In genomic region chr13:110702089-110702488, GRCh38 we compare ENCODE assay signal across 18 cellular contexts. TPM values are rescaled to one million over a fixed set of nuclear protein-coding genes. Genes with fewer than 3 reads are reported as not detected.
DNase-seq lines count a peak whose midpoint lies in the region; ATAC-seq and TF ChIP-seq lines count a peak whose summit lies in the region.
"Had no signal": no experiment of that assay in that cellular context is flagged by ENCODE, and none has a peak within 500 bp of the region (broad histone marks: within the 10 kb centered on the region; RNA-seq: fewer than 3 reads in every experiment).

No MANE protein-coding gene starts in this region.

- peak overlapping the region in 2 of 3 experiments; percentile 13 to 55; a peak in 2 of 7 replicates for H3K27ac Mint-ChIP-seq in H9
- peak overlapping the region in 3 of 5 experiments; percentile 62 to 79 (median 77) for H3K27ac Mint-ChIP-seq in brain
- H3K27ac Mint-ChIP-seq: activated T-helper 1 cell treated with anti-CD3 and anti-CD28 coated beads, Interleukin-12 subunit alpha, Interleukin-12 subunit beta, Interleukin-2, Interleukin-4 antibody, amounts not matched to agents 30 ng/mL and 10 ng/mL and 1 ng/mL, durations not matched to agents 14 hours and 24 hours and 36 hours; dendritic cell treated with granulocyte-macrophage colony-stimulating factor and Interleukin-4, amounts not matched to agents 40 ng/mL and 50 ng/mL, for 4 days had no signal

- H4K20me1 ChIP-seq in H9 (ENCODE audit: control insufficient read depth, insufficient read depth, insufficient read length): no peaks in the 10 kb centered on the region
- peaks cover 18% of the 10 kb centered on the region for H4K20me1 ChIP-seq in osteoblast (ENCODE audit: insufficient read depth, low read length)

- no peak overlapping the region for H2BK120ac ChIP-seq in H9 (ENCODE audit: low read depth, low read length, poor library complexity, severe bottlenecking)

- no peak overlapping the region for H4K91ac ChIP-seq in H9 (ENCODE audit: insufficient read length, low read depth, low read length)

- peaks cover 16% of the 10 kb centered on the region for H3K36me3 ChIP-seq in ACC112 (ENCODE audit: insufficient read depth, low read length)
- H3K36me3 ChIP-seq in osteoblast (ENCODE audit: insufficient read depth, low read length): peaks cover 55% of the 10 kb centered on the region

- no peak overlapping the region for H2BK5ac ChIP-seq in H9 (ENCODE audit: insufficient read length, low read length)

- H3K23ac ChIP-seq in H9 (ENCODE audit: insufficient read length, low read depth, low read length): no peak overlapping the region

- no peak overlapping the region for H3K9ac ChIP-seq in H9 (ENCODE audit: extremely low read depth, insufficient read length, low read length)

- no peak overlapping the region for H3K56ac ChIP-seq in H9 (ENCODE audit: insufficient read length, low read depth, low read length)

- H3K27me3 ChIP-seq in ACC112 (ENCODE audit: insufficient read depth, low read length) (no peaks in the 10 kb centered on the region), H9 (ENCODE audit: insufficient read depth, low read length) (no peaks in the 10 kb centered on the region), osteoblast (ENCODE audit: insufficient read depth, low read length) (no peaks in the 10 kb centered on the region)
- H3K27me3 ChIP-seq: testis had no signal

- DNase-seq in H9 (no peak), osteoblast (ENCODE audit: insufficient read length, low spot score, missing footprints) (no peak), sciatic nerve (ENCODE audit: low spot score) (no peak), KG1 (lab: John Stamatoyannopoulos, UW) (no peak)
- DNase-seq: activated CD4-positive, CD25-positive, alpha-beta regulatory T cell treated with anti-CD3 and anti-CD28 coated beads, Interleukin-2, amount 50 U/mL, for 72 hours; CD4-positive, CD25-positive, alpha-beta regulatory T cell; immature natural killer cell; left ventricle myocardium inferior; NCI-H1417 treated with DMSO at 0.1 percent for 48 hours; NCI-H524 treated with DMSO at 0.1 percent for 48 hours; nucleus accumbens; testis had no signal

- H3K4me1 Mint-ChIP-seq in H9: peaks cover 18 to 23% of the 10 kb centered on the region in 2 experiments
- H3K4me1 Mint-ChIP-seq in brain: peaks cover 50% of the 10 kb centered on the region

- H2AK5ac ChIP-seq in H9 (ENCODE audit: insufficient read length, low read length): no peak overlapping the region

- no peak overlapping the region for H3T11ph ChIP-seq in H9 (ENCODE audit: low read length)

- no peak overlapping the region for H3K18ac ChIP-seq in H9 (ENCODE audit: insufficient read length, low read depth, low read length)

- no peak overlapping the region for H3K4me3 Mint-ChIP-seq in H9
- H3K4me3 Mint-ChIP-seq in brain: peak overlapping the region in 4 of 5 experiments; percentile 49 to 71 (median 59)
- H3K4me3 Mint-ChIP-seq: activated T-helper 1 cell treated with anti-CD3 and anti-CD28 coated beads, Interleukin-12 subunit alpha, Interleukin-12 subunit beta, Interleukin-2, Interleukin-4 antibody, amounts not matched to agents 30 ng/mL and 10 ng/mL and 1 ng/mL, durations not matched to agents 14 hours and 24 hours and 36 hours; dendritic cell treated with granulocyte-macrophage colony-stimulating factor and Interleukin-4, amounts not matched to agents 40 ng/mL and 50 ng/mL, for 4 days; immature natural killer cell had no signal

- no peak for ATAC-seq in GM18867 (IDR thresholded peaks at IDR 0.05; ENCODE audit: unreplicated experiment)
- ATAC-seq in sciatic nerve: no peak

- H4K5ac ChIP-seq in H9 (ENCODE audit: insufficient read length, low read depth, low read length): no peak overlapping the region

- H3K9me3 Mint-ChIP-seq in H9 (no peaks in the 10 kb centered on the region; a peak in 1 of 5 replicates), brain (no peaks in the 10 kb centered on the region)
- H3K9me3 Mint-ChIP-seq: activated T-helper 1 cell treated with anti-CD3 and anti-CD28 coated beads, Interleukin-12 subunit alpha, Interleukin-12 subunit beta, Interleukin-2, Interleukin-4 antibody, amounts not matched to agents 30 ng/mL and 10 ng/mL and 1 ng/mL, durations not matched to agents 14 hours and 24 hours and 36 hours; CD4-positive, CD25-positive, alpha-beta regulatory T cell; dendritic cell treated with granulocyte-macrophage colony-stimulating factor and Interleukin-4, amounts not matched to agents 40 ng/mL and 50 ng/mL, for 4 days; immature natural killer cell had no signal

- H3K4me2 ChIP-seq in H9 (ENCODE audit: insufficient read depth, insufficient read length, low read length): no peak overlapping the region
- peak overlapping the region; percentile 49 for H3K4me2 ChIP-seq in osteoblast (ENCODE audit: insufficient read depth, low read length)

- H3K27ac ChIP-seq in ACC112 (ENCODE audit: low read depth, low read length) (no peak overlapping the region), H9 (ENCODE audit: insufficient read length, low read depth, low read length) (no peak overlapping the region), osteoblast (ENCODE audit: low read depth, low read length) (peak overlapping the region; percentile 97)
- H3K27ac ChIP-seq: left ventricle myocardium inferior, SK-N-MC, testis had no signal

- no peak overlapping the region for H2BK20ac ChIP-seq in H9 (ENCODE audit: low read depth, low read length, poor library complexity, severe bottlenecking)

- H3K4me3 ChIP-seq in ACC112 (ENCODE audit: low read depth, low read length) (0 out of 2 replicates have a peak overlapping the region, but pooled peaks have one; percentile 22), osteoblast (ENCODE audit: insufficient read depth, low read length) (no peak overlapping the region)
- H3K4me3 ChIP-seq: left ventricle myocardium inferior, SK-N-MC, testis had no signal

- intact Hi-C loops in sciatic nerve (cut with DNase I): loop anchor here (10.0 kb wide), 1 partner anchor 917 kb away; the partner anchor contains the start of gene IRS2

- no peak overlapping the region for H2AFZ ChIP-seq in ACC112 (ENCODE audit: low read length, unreplicated experiment)
- H2AFZ ChIP-seq in H9 (ENCODE audit: low read length): no peak overlapping the region
- no peak overlapping the region for H2AFZ ChIP-seq in osteoblast (ENCODE audit: low read length)

- peaks cover 53% of the 10 kb centered on the region for H3K79me2 ChIP-seq in ACC112 (ENCODE audit: control insufficient read depth, insufficient read depth, low read length, unreplicated experiment)
- H3K79me2 ChIP-seq in H9 (ENCODE audit: insufficient read depth, low read length): no peaks in the 10 kb centered on the region
- peaks cover 79% of the 10 kb centered on the region for H3K79me2 ChIP-seq in osteoblast (ENCODE audit: insufficient read depth, low read length)

- no peak overlapping the region for H2BK15ac ChIP-seq in H9 (ENCODE audit: low read depth, low read length)

- H3K36me3 Mint-ChIP-seq in H9 (ENCODE audit: insufficient read depth in 1 of 3, low read depth in 3 of 3) (peaks cover 28 to 54% (median 53%) of the 10 kb centered on the region in 3 experiments), brain (peaks cover 59% of the 10 kb centered on the region)

- H3K9me3 ChIP-seq in H9 (ENCODE audit: control insufficient read depth, low read depth, low read length) (no peaks in the 10 kb centered on the region), osteoblast (ENCODE audit: low read depth, low read length) (no peaks in the 10 kb centered on the region)
- H3K9me3 ChIP-seq: left ventricle myocardium inferior, testis had no signal

- H3K27me3 Mint-ChIP-seq in H9 (ENCODE audit: low read depth) (no peaks in the 10 kb centered on the region), brain (peaks cover 3% of the 10 kb centered on the region)
- H3K27me3 Mint-ChIP-seq: CD4-positive, CD25-positive, alpha-beta regulatory T cell had no signal

- no peak overlapping the region for H2BK12ac ChIP-seq in H9 (ENCODE audit: insufficient read length, low read depth, low read length)

- TF ChIP-seq CTCF in H9 (conservative IDR thresholded peaks at IDR 0.05): no peak
- no peak for TF ChIP-seq CTCF in brain (conservative IDR thresholded peaks at IDR 0.05)
- no peak for TF ChIP-seq CTCF in osteoblast (IDR thresholded peaks at IDR 0.05; ENCODE audit: extremely low read depth, low read depth, low read length)

- no CpG with 5 or more reads among the region's 3 CpGs for WGBS in H9 (ENCODE audit: extremely low coverage, insufficient read length, low lambda C conversion rate)

- H3K79me1 ChIP-seq in H9 (ENCODE audit: insufficient read depth, low read depth, low read length, poor library complexity, severe bottlenecking): no peaks in the 10 kb centered on the region

- H3K14ac ChIP-seq in H9 (ENCODE audit: insufficient read depth, low read length): no peak overlapping the region

- H4K8ac ChIP-seq in H9 (replicated peaks; ENCODE audit: insufficient read length, low read depth, low read length): no peak overlapping the region

- no peaks in the 10 kb centered on the region for H3K23me2 ChIP-seq in H9 (ENCODE audit: insufficient read length, low read depth, low read length, poor library complexity, severe bottlenecking)

- H3K4me1 ChIP-seq in ACC112 (ENCODE audit: control insufficient read depth, insufficient read depth, low read length, unreplicated experiment) (peaks cover 30% of the 10 kb centered on the region), H9 (ENCODE audit: insufficient read depth, low read length) (no peaks in the 10 kb centered on the region; the same call in 1 of the 2 replicates), osteoblast (ENCODE audit: insufficient read depth, low read length) (peaks cover 41% of the 10 kb centered on the region)

- H3K4ac ChIP-seq in H9 (ENCODE audit: low read depth, low read length): no peak overlapping the region

RNA-seq across cellular contexts. Expression of gene CARS2, which starts 3.8 kb away (rescaled TPM):
- total RNA-seq in H9 (2021) (41.9 and 46.3 TPM in 2 replicates), osteoblast (154 and 161 TPM in 2 replicates), sciatic nerve (66.5 TPM)
- 59.4 TPM for polyA plus RNA-seq in brain (ENCODE audit: insufficient read depth, low read depth, low replicate concordance)

RNA-seq across cellular contexts. Expression of gene ING1, which starts 11.4 kb away (rescaled TPM):
- total RNA-seq in H9 (2021) (17.3 and 18.7 TPM in 2 replicates), osteoblast (9.1 and 10.5 TPM in 2 replicates), sciatic nerve (17.4 TPM)
- 24.8 TPM for polyA plus RNA-seq in brain (ENCODE audit: insufficient read depth, low read depth, low replicate concordance)

Comparison
In these comparisons a context has a peak if more than half of its experiments do, and no peak if none do; other contexts are left out.
1. H3K4me3 Mint-ChIP-seq: peak in brain (4 of 5); none in H9 (0 of 2).